1 cellular context compared by ENCODE assay signal in genomic region chr2:190050001-190050400, GRCh38.
TF ChIP-seq lines count a peak whose summit lies in the region.

No MANE protein-coding gene starts in this region.

TF ChIP-seq in H1, 55 proteins besides CTCF, POLR2A, EP300 and RAD21:
- TF ChIP-seq SRF (IDR thresholded peaks at IDR 0.05; ENCODE audit: low read depth, low read length) (peak; percentile 87), POLR2AphosphoS5 (IDR thresholded peaks at IDR 0.05; ENCODE audit: low read depth, low read length) (no peak), KDM1A (IDR thresholded peaks at IDR 0.05; ENCODE audit: borderline replicate concordance, low read length) (no peak)
